ENCODE assay signal across 17 cellular contexts in genomic region chr15:20344601-20345400, GRCh38.
DNase-seq lines count a peak whose midpoint lies in the region; ATAC-seq and TF ChIP-seq lines count a peak whose summit lies in the region.
"Had no signal": no experiment of that assay in that cellular context is flagged by ENCODE, and none has a peak within 500 bp of the region (broad histone marks: within the 10 kb centered on the region; RNA-seq: fewer than 3 reads in every experiment).

No MANE protein-coding gene starts in this region.

- H4K91ac ChIP-seq in neuronal stem cell (ENCODE audit: low read depth, low read length, poor library complexity) = no peak overlapping the region

- no peak overlapping the region for H2BK120ac ChIP-seq in neuronal stem cell (ENCODE audit: low read depth, low read length)

- no peaks in the 10 kb centered on the region for H3K27me3 ChIP-seq in neuronal stem cell (ENCODE audit: control insufficient read depth in 3 of 3, insufficient read depth in 3 of 3, low read depth in 1 of 3, low read length in 3 of 3)
- H3K27me3 ChIP-seq: BLaER1 treated with 17β-estradiol and CSF1 and Interleukin-3, amounts not matched to agents 10 nM and 100 nM; body of pancreas; neural progenitor cell had no signal

- ATAC-seq in HG03521 (IDR thresholded peaks at IDR 0.05; ENCODE audit: unreplicated experiment) = no peak
- ATAC-seq: activated CD8-positive, alpha-beta T cell treated with anti-CD3 and anti-CD28 coated beads for 36 hours; body of pancreas; GM12878 had no signal

- peaks cover 2% of the 10 kb centered on the region for H3K9me3 Mint-ChIP-seq in chondrocyte (ENCODE audit: low read depth)
- H3K9me3 Mint-ChIP-seq: activated CD8-positive, alpha-beta T cell treated with anti-CD3 and anti-CD28 coated beads for 36 hours; memory B cell; neural progenitor cell had no signal

- no peaks in the 10 kb centered on the region for H3K4me1 ChIP-seq in neuronal stem cell (ENCODE audit: control insufficient read depth in 2 of 2, insufficient read depth in 1 of 2, low read depth in 1 of 2, low read length in 2 of 2)
- H3K4me1 ChIP-seq: body of pancreas, neural progenitor cell, SJCRH30 had no signal

- no peak overlapping the region for H3K9ac ChIP-seq in neuronal stem cell (ENCODE audit: low read depth, low read length, poor library complexity)
- H3K9ac ChIP-seq: BLaER1 treated with 17β-estradiol and CSF1 and Interleukin-3, amounts not matched to agents 10 nM and 100 nM; neural progenitor cell had no signal

- peaks cover 2% of the 10 kb centered on the region for H3K79me1 ChIP-seq in neuronal stem cell (ENCODE audit: low read depth, low read length)

- H3K4me2 ChIP-seq in neuronal stem cell (ENCODE audit: insufficient read depth, low read length, poor library complexity, severe bottlenecking) = no peak overlapping the region
- H3K4me2 ChIP-seq: BLaER1 treated with 17β-estradiol and CSF1 and Interleukin-3, amounts not matched to agents 10 nM and 100 nM; neural progenitor cell had no signal

- no peak overlapping the region for H3K27ac ChIP-seq in neuronal stem cell (replicated peaks; ENCODE audit: low read length)
- H3K27ac ChIP-seq in RWPE1 = no peak overlapping the region
- H3K27ac ChIP-seq: BLaER1 treated with 17β-estradiol and CSF1 and Interleukin-3, amounts not matched to agents 10 nM and 100 nM; body of pancreas; neural progenitor cell; SJCRH30 had no signal

- H3K4me3 ChIP-seq in neuronal stem cell (ENCODE audit: low read length in 2 of 2) = peak overlapping the region in 1 of 2 donors; percentile 22
- H3K4me3 ChIP-seq: BLaER1 treated with 17β-estradiol and CSF1 and Interleukin-3, amounts not matched to agents 10 nM and 100 nM; body of pancreas; GM12878; neural progenitor cell; SJCRH30 had no signal

- H3K18ac ChIP-seq in neuronal stem cell (ENCODE audit: low read length) = peak overlapping the region; percentile 21

- no peak overlapping the region for H3K23ac ChIP-seq in neuronal stem cell (ENCODE audit: low read depth, low read length, poor library complexity)

- no peaks in the 10 kb centered on the region for H3K4me1 Mint-ChIP-seq in chondrocyte (ENCODE audit: low read depth)
- H3K4me1 Mint-ChIP-seq: memory B cell, neural progenitor cell had no signal

- no peak overlapping the region for H2AFZ ChIP-seq in neuronal stem cell (ENCODE audit: low read length)
- H2AFZ ChIP-seq: neural progenitor cell had no signal

- no peak overlapping the region for H3K27ac Mint-ChIP-seq in chondrocyte (ENCODE audit: unreplicated experiment)
- H3K27ac Mint-ChIP-seq: activated CD8-positive, alpha-beta T cell treated with anti-CD3 and anti-CD28 coated beads for 36 hours; memory B cell; neural progenitor cell had no signal

- CTCF ChIA-PET in RWPE1 (lab: Yijun Ruan, JAX) = no interaction called here

- no peak overlapping the region for H2AK5ac ChIP-seq in neuronal stem cell (ENCODE audit: low read depth, low read length)

- peaks cover 2% of the 10 kb centered on the region for H3K36me3 Mint-ChIP-seq in chondrocyte (ENCODE audit: low read depth)
- H3K36me3 Mint-ChIP-seq: memory B cell, neural progenitor cell had no signal

- WGBS in neuronal stem cell (ENCODE audit: extremely low coverage in 2 of 2, insufficient read length in 2 of 2, insufficient replicate concordance in 1 of 2), 2 donors = no CpG with 5 or more reads among the region's 12 CpGs

- H2BK5ac ChIP-seq in neuronal stem cell (ENCODE audit: low read length) = no peak overlapping the region

- DNase-seq in AG20443 (ENCODE audit: low spot score) (peak; percentile 16), GM10266 (ENCODE audit: extremely low spot score) (peak; percentile 54), chondrocyte (ENCODE audit: low spot score) (peak; percentile 99), neuronal stem cell (ENCODE audit: low spot score) (no peak), NCI-H345 (lab: John Stamatoyannopoulos, UW) (no peak), DMS153 (lab: John Stamatoyannopoulos, UW) (no peak), RWPE1 (ENCODE audit: low spot score) (no peak)
- DNase-seq: activated CD8-positive, alpha-beta T cell treated with anti-CD3 and anti-CD28 coated beads for 36 hours; activated gamma-delta T cell treated with Interleukin-2 at 50 U/mL for 16 hours; small intestine had no signal

- H3K27me3 Mint-ChIP-seq in chondrocyte (ENCODE audit: low read depth) = no peaks in the 10 kb centered on the region
- H3K27me3 Mint-ChIP-seq: activated CD8-positive, alpha-beta T cell treated with anti-CD3 and anti-CD28 coated beads for 36 hours had no signal

- POLR2A ChIA-PET in RWPE1 (lab: Yijun Ruan, JAX; ENCODE audit: low non-redundant PET) = no interaction called here

- no peak overlapping the region for H4K8ac ChIP-seq in neuronal stem cell (ENCODE audit: low read depth, low read length)

- no peak overlapping the region for H3K4me3 Mint-ChIP-seq in chondrocyte (ENCODE audit: unreplicated experiment)
- H3K4me3 Mint-ChIP-seq: activated CD8-positive, alpha-beta T cell treated with anti-CD3 and anti-CD28 coated beads for 36 hours; memory B cell; neural progenitor cell had no signal

- H2BK15ac ChIP-seq in neuronal stem cell (ENCODE audit: low read length) = no peak overlapping the region

- H2BK12ac ChIP-seq in neuronal stem cell (ENCODE audit: low read length) = no peak overlapping the region

- no peak overlapping the region for H3K14ac ChIP-seq in neuronal stem cell (ENCODE audit: low read length)

- no peaks in the 10 kb centered on the region for H3K36me3 ChIP-seq in neuronal stem cell (replicated peaks in 1 of 2; ENCODE audit: control insufficient read depth in 2 of 2, insufficient read depth in 2 of 2, low read length in 2 of 2)
- H3K36me3 ChIP-seq: BLaER1 treated with 17β-estradiol and CSF1 and Interleukin-3, amounts not matched to agents 10 nM and 100 nM; neural progenitor cell; SJCRH30 had no signal

- TF ChIP-seq CTCF in GM10266 (IDR thresholded peaks at IDR 0.05; ENCODE audit: control insufficient read depth, insufficient read depth, low read depth, missing control alignments) = no peak
- no peak for TF ChIP-seq CTCF in chondrocyte (IDR thresholded peaks at IDR 0.05)
- no peak for TF ChIP-seq CTCF in RWPE1 (conservative IDR thresholded peaks at IDR 0.05; ENCODE audit: low read depth)

- H3K4ac ChIP-seq in neuronal stem cell (ENCODE audit: low read length) = no peak overlapping the region

- H3K9me3 ChIP-seq in neuronal stem cell (replicated peaks in 1 of 2; ENCODE audit: control insufficient read depth in 2 of 2, insufficient read depth in 1 of 2, low read depth in 1 of 2, low read length in 2 of 2) = peaks cover 18 to 27% of the 10 kb centered on the region in 2 donors
- H3K9me3 ChIP-seq: SJCRH30 had no signal

Comparison
In these comparisons a context has a peak if more than half of its experiments do, and no peak if none do; other contexts are left out.
1. DNase-seq: peak in AG20443 (single experiment), GM10266 (single experiment) and chondrocyte (single experiment); none in neuronal stem cell (single experiment), NCI-H345 (single experiment), DMS153 (single experiment) and RWPE1 (single experiment).